In genomic region chr5:110757118-110757729, GRCh38 we compare ENCODE assay signal across 7 cellular contexts. TPM values are rescaled to one million over a fixed set of nuclear protein-coding genes. Genes with fewer than 3 reads are reported as not detected.
DNase-seq lines count a peak whose midpoint lies in the region; ATAC-seq and TF ChIP-seq lines count a peak whose summit lies in the region.

No MANE protein-coding gene starts in this region.

- CTCF ChIA-PET in Calu3 (lab: Charles Lee) = no interaction called here

- 50 to 51% methylated on average over 4 of the region's 4 CpGs for WGBS in GM23248 (ENCODE audit: low coverage in 1 of 2, low lambda C conversion rate in 2 of 2, missing lambda C conversion rate in 2 of 2), 2 experiments

- DNase-seq in Calu3 (peak; percentile 46), GM23248 (peak; percentile 61), dedifferentiated amniotic fluid mesenchymal stem cell (ENCODE audit: extremely low spot score) (peak; percentile 75), myocyte (ENCODE audit: low read depth) (peak; percentile 64)

- no peaks in the 10 kb centered on the region for H3K4me1 Mint-ChIP-seq in Calu3 (ENCODE audit: low read depth, unreplicated experiment)

- H3K9me3 Mint-ChIP-seq in Calu3 (ENCODE audit: low read depth, unreplicated experiment) = no peaks in the 10 kb centered on the region

- H4K20me1 ChIP-seq in GM23248 (ENCODE audit: insufficient read depth) = no peaks in the 10 kb centered on the region; the same call in 1 of the 2 replicates
- H4K20me1 ChIP-seq in OCI-LY1 (ENCODE audit: insufficient read depth, low read length) = no peaks in the 10 kb centered on the region

- H3K27ac ChIP-seq in GM23248 (0 out of 2 replicates have a peak overlapping the region, but pooled peaks have one; percentile 3), OCI-LY1 (ENCODE audit: low read depth, low read length, poor library complexity, severe bottlenecking) (no peak overlapping the region)

- TF ChIP-seq CTCF in Calu3 (IDR thresholded peaks at IDR 0.05; ENCODE audit: unreplicated experiment) = peak; percentile 68
- TF ChIP-seq CTCF in OCI-LY1 (IDR thresholded peaks at IDR 0.05; ENCODE audit: low read length) = peak; percentile 82

- H3K4me2 ChIP-seq in GM23248 (ENCODE audit: unreplicated experiment) (no peak overlapping the region), OCI-LY1 (ENCODE audit: low read length) (no peak overlapping the region)

- ATAC-seq in GM19455 (IDR thresholded peaks at IDR 0.05; ENCODE audit: unreplicated experiment) = no peak
- no peak for ATAC-seq in GM19324 (IDR thresholded peaks at IDR 0.05; ENCODE audit: low FRiP score, unreplicated experiment)

- no peaks in the 10 kb centered on the region for H3K9me3 ChIP-seq in GM23248 (ENCODE audit: low read depth)
- no peaks in the 10 kb centered on the region for H3K9me3 ChIP-seq in OCI-LY1 (ENCODE audit: low read length)

- no peaks in the 10 kb centered on the region for H3K4me1 ChIP-seq in GM23248 (ENCODE audit: insufficient read depth)
- H3K4me1 ChIP-seq in OCI-LY1 (ENCODE audit: insufficient read depth, low read length, severe bottlenecking) = peaks cover 36% of the 10 kb centered on the region

- H2AFZ ChIP-seq in GM23248 = peak overlapping the region; percentile 39; the same call in 1 of the 2 replicates
- H2AFZ ChIP-seq in OCI-LY1 (ENCODE audit: low read length) = no peak overlapping the region

- H3K4me3 ChIP-seq in GM23248 (no peak overlapping the region), OCI-LY1 (ENCODE audit: low read depth, low read length, poor library complexity, severe bottlenecking) (no peak overlapping the region)

- H3K27ac Mint-ChIP-seq in Calu3 (ENCODE audit: unreplicated experiment) = no peak overlapping the region

- peaks cover 20% of the 10 kb centered on the region; the same call in 1 of the 2 replicates for H3F3A ChIP-seq in GM23248 (ENCODE audit: insufficient read depth)
- no peaks in the 10 kb centered on the region for H3F3A ChIP-seq in OCI-LY1 (ENCODE audit: insufficient read depth, low read length)

- intact Hi-C loops in Calu3 (cut with micrococcal nuclease; ENCODE audit: unreplicated experiment) = loop anchor here (1.0 to 10.0 kb wide), 4 partner anchors 110 to 518 kb away; partner anchors contain the start of gene WDR36

- BruUV-seq in Calu3 (replicated peaks; lab: Mats Ljungman, UMichigan) = no TSS peak

- H3K79me2 ChIP-seq in GM23248 (ENCODE audit: insufficient read depth) (no peaks in the 10 kb centered on the region), OCI-LY1 (ENCODE audit: insufficient read depth, low read length) (no peaks in the 10 kb centered on the region)

- H3K9ac ChIP-seq in GM23248 (no peak overlapping the region), OCI-LY1 (ENCODE audit: low read length) (no peak overlapping the region)

- H3K27me3 Mint-ChIP-seq in Calu3 (ENCODE audit: unreplicated experiment) = no peaks in the 10 kb centered on the region

- H3K36me3 ChIP-seq in GM23248 (ENCODE audit: low read depth) (peaks cover 40% of the 10 kb centered on the region), OCI-LY1 (ENCODE audit: insufficient read depth, low read length) (peaks cover 84% of the 10 kb centered on the region)

- in situ Hi-C loops in GM23248 (cut with MboI) = no loop called here

- no peaks in the 10 kb centered on the region for H3K36me3 Mint-ChIP-seq in Calu3 (ENCODE audit: insufficient read depth, unreplicated experiment)

- H3K9me2 ChIP-seq in GM23248 (ENCODE audit: insufficient read depth) (no peaks in the 10 kb centered on the region), OCI-LY1 (ENCODE audit: low read depth, low read length) (no peaks in the 10 kb centered on the region)

- H3K4me3 Mint-ChIP-seq in Calu3 (ENCODE audit: low read depth, unreplicated experiment) = no peak overlapping the region

- H3K27me3 ChIP-seq in GM23248 (replicated peaks; ENCODE audit: insufficient read depth) (no peaks in the 10 kb centered on the region), OCI-LY1 (ENCODE audit: insufficient read depth, low read length) (no peaks in the 10 kb centered on the region)

RNA-seq across cellular contexts. Expression of gene SLC25A46, which starts 18.4 kb away (rescaled TPM):
- total RNA-seq in Calu3 (2022) = 51.0 and 53.4 TPM in 2 replicates
- total RNA-seq in GM23248 (2014; rRNA removed; shearing (Covaris generic)) = 67.0 and 76.2 TPM in 2 replicates
- 31.8 and 34.3 TPM in 2 replicates for polyA plus RNA-seq in GM23248 (2016; fragmentation: Nextera tagmentation; extraction: Ambion mirVana)
- 86.9 and 94.0 TPM in 2 replicates for total RNA-seq in myocyte
- polyA plus RNA-seq in myocyte (2012) = 26.9 TPM

RNA-seq across cellular contexts. Expression of gene TMEM232, which starts 30.8 kb away (rescaled TPM):
- total RNA-seq in Calu3 (2022) (1.6 and 2.0 TPM in 2 replicates), myocyte (2.8 and 4.2 TPM in 2 replicates)
- total RNA-seq in GM23248 (2014; rRNA removed; shearing (Covaris generic)) = 1.3 and 6.2 TPM in 2 replicates
- polyA plus RNA-seq in GM23248 (2016; fragmentation: Nextera tagmentation; extraction: Ambion mirVana) = 0.78 and 1.3 TPM in 2 replicates
- polyA plus RNA-seq in myocyte (2012) = 1.1 TPM
